18 cellular contexts compared by ENCODE assay signal in the genomic region with DNA sequence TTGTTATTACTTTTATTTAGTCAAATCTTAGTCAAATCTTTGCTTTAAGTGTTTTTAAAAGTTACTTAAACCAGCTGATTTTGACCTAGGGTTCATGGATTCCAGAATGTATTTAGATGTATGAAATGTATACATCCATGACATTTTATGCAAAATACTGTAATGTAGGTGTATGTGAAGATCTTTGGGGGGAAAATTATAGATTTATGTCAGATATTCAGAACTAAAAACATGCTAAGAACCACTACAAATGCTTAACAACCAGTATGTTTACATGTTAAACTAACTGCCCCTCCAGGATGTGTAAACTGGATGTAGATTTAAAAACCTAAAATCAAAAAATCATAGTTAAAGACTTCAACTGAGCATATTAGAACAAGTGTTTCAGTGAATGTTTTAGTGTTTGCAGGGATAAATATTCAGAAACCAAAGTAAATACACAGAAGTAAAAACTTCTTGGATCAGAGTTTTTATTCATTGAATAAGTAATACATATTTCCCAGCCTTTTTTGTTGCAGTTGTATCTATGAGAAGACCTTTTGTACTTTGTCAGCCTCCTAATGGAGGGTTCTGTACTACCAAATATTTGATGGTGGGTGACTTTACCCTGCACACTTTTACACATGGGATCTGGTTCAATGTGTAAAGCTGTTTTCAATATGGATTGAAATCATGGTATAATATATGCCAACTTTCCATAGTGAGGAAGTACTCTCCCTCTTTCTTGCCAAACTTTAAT. TPM values are rescaled to one million over a fixed set of nuclear protein-coding genes. Genes with fewer than 3 reads are reported as not detected.
DNase-seq lines count a peak whose midpoint lies in the region; ATAC-seq, FAIRE-seq and TF ChIP-seq lines count a peak whose summit lies in the region.
"Had no signal": no experiment of that assay in that cellular context is flagged by ENCODE, and none has a peak within 500 bp of the region (broad histone marks: within the 10 kb centered on the region; RNA-seq: fewer than 3 reads in every experiment).

No MANE protein-coding gene starts in this region.

- no peak for ATAC-seq in HepG2
- ATAC-seq in gastrocnemius medialis, result no peak
- no peak for ATAC-seq in HG03354 (IDR thresholded peaks at IDR 0.05; ENCODE audit: poor library complexity, severe bottlenecking, unreplicated experiment)
- ATAC-seq in HG02798 (IDR thresholded peaks at IDR 0.05; ENCODE audit: poor library complexity, unreplicated experiment), result no peak
- ATAC-seq: activated CD8-positive, alpha-beta T cell treated with anti-CD3 and anti-CD28 coated beads for 36 hours had no signal

- in situ Hi-C loops in HepG2 (cut with HindIII; ENCODE audit: extremely low pct_ligation_motif_present, low pct_unique_long_range_greater_than_20kb), result no loop called here
- in situ Hi-C loops in gastrocnemius medialis (cut with MboI; ENCODE audit: low sequenced_read_pairs in 4 of 4), result loop anchor here in 2 of 4 donors (5.0 to 10.0 kb wide), 2 partner anchors 82 to 90 kb away; no protein-coding TSS in a partner anchor

- no peaks in the 10 kb centered on the region for H3K27me3 ChIP-seq in liver (ENCODE audit: control insufficient read depth in 4 of 4, insufficient read depth in 4 of 4, low read length in 3 of 4)
- H3K27me3 ChIP-seq in HepG2 (ENCODE audit: control insufficient read depth in 1 of 2, insufficient read depth in 2 of 2, low read length in 2 of 2), result peaks cover 0 to 14% of the 10 kb centered on the region in 2 experiments; a peak in 3 of 5 replicates
- no peaks in the 10 kb centered on the region for H3K27me3 ChIP-seq in gastrocnemius medialis

- TF ChIP-seq EP300 in HepG2 (IDR thresholded peaks at IDR 0.05; ENCODE audit: low read depth in 2 of 2, low read length in 2 of 2) (no peak), HepG2 (CRISPR knock-in tag; IDR thresholded peaks at IDR 0.05; ENCODE audit: borderline replicate concordance) (no peak)

- no peaks in the 10 kb centered on the region for H3K9me3 ChIP-seq in liver (ENCODE audit: control insufficient read depth in 4 of 4, low read length in 3 of 4)
- no peaks in the 10 kb centered on the region for H3K9me3 ChIP-seq in HepG2 (ENCODE audit: low read length)
- H3K9me3 ChIP-seq in gastrocnemius medialis, result no peaks in the 10 kb centered on the region
- H3K9me3 ChIP-seq: esophagus squamous epithelium had no signal

- H3K4me3 ChIP-seq in liver (ENCODE audit: low read depth in 1 of 3, low read length in 3 of 3), result no peak overlapping the region
- no peak overlapping the region for H3K4me3 ChIP-seq in HepG2 (replicated peaks in 1 of 3; ENCODE audit: insufficient read depth in 1 of 3, low read depth in 2 of 3, low read length in 3 of 3)
- peak overlapping the region; percentile 65 for H3K4me3 ChIP-seq in fibroblast of villous mesenchyme (ENCODE audit: low read depth, low read length)
- peak overlapping the region; percentile 65 to 72 (median 66) for H3K4me3 ChIP-seq in gastrocnemius medialis

- H3K79me2 ChIP-seq in HepG2 (ENCODE audit: insufficient read depth, low read length), result no peaks in the 10 kb centered on the region
- H3K79me2 ChIP-seq: parathyroid adenoma had no signal

- CTCF ChIA-PET in HepG2 (lab: Yijun Ruan, JAX; ENCODE audit: low intra/inter-chr PET ratio, low total read pairs), result no interaction called here

- BruUV-seq in HepG2 (replicated peaks; lab: Mats Ljungman, UMichigan), result no TSS peak

- no peaks in the 10 kb centered on the region for H4K20me1 ChIP-seq in HepG2 (ENCODE audit: insufficient read depth, low read length)

- H3K9ac ChIP-seq in liver (ENCODE audit: low read depth in 1 of 2, low read length in 2 of 2) (peak overlapping the region; percentile 74 to 97), HepG2 (ENCODE audit: insufficient read depth, low read depth, low read length) (no peak overlapping the region)
- H3K9ac ChIP-seq: parathyroid adenoma had no signal

- TF ChIP-seq POLR2A in HepG2 (IDR thresholded peaks at IDR 0.05; ENCODE audit: insufficient read depth in 1 of 2, low read depth in 2 of 2, low read length in 2 of 2), result no peak
- TF ChIP-seq POLR2A in gastrocnemius medialis (IDR thresholded peaks at IDR 0.05), result no peak

- FAIRE-seq in HepG2 (lab: Jason Lieb, UNC), result no peak
- FAIRE-seq: GM18507, TTC549 had no signal

- H3K36me3 ChIP-seq in liver (ENCODE audit: control insufficient read depth in 4 of 4, insufficient read depth in 3 of 4, low read depth in 1 of 4, low read length in 3 of 4), result peaks cover 0 to 2% (median 0%) of the 10 kb centered on the region in 4 donors
- H3K36me3 ChIP-seq in HepG2 (replicated peaks in 1 of 2; ENCODE audit: control insufficient read depth in 1 of 2, insufficient read depth in 2 of 2, low read length in 2 of 2), result no peaks in the 10 kb centered on the region
- no peaks in the 10 kb centered on the region for H3K36me3 ChIP-seq in gastrocnemius medialis
- H3K36me3 ChIP-seq: esophagus squamous epithelium had no signal

- TF ChIP-seq CTCF in liver (IDR thresholded peaks at IDR 0.05; ENCODE audit: low read depth, low read length, missing input control) (no peak), HepG2 (CRISPR knock-in tag; IDR thresholded peaks at IDR 0.05) (no peak), fibroblast of villous mesenchyme (IDR thresholded peaks at IDR 0.05; ENCODE audit: insufficient read depth, low read depth, low read length) (no peak), gastrocnemius medialis (IDR thresholded peaks at IDR 0.05 in 4 of 5, conservative IDR thresholded peaks at IDR 0.05 in 1 of 5) (no peak)

- peaks cover 0 to 41% (median 19%) of the 10 kb centered on the region in 4 donors for H3K4me1 ChIP-seq in liver (ENCODE audit: control insufficient read depth in 4 of 4, insufficient read depth in 4 of 4, low read length in 3 of 4)
- H3K4me1 ChIP-seq in HepG2 (ENCODE audit: insufficient read depth, low read length), result peaks cover 21% of the 10 kb centered on the region
- H3K4me1 ChIP-seq in gastrocnemius medialis, result peaks cover 43 to 57% of the 10 kb centered on the region in 2 donors
- H3K4me1 ChIP-seq: parathyroid adenoma had no signal

- intact Hi-C loops in HepG2 (cut with micrococcal nuclease; ENCODE audit: unreplicated experiment), result no loop called here
- intact Hi-C loops in gastrocnemius medialis (cut with DNase I; ENCODE audit: low total_unique reads), result loop anchor here (10.0 kb wide), 1 partner anchor 202 kb away; no protein-coding TSS in a partner anchor

- DNase-seq in HepG2 (ENCODE audit: low spot score) (no peak), fibroblast of villous mesenchyme (ENCODE audit: low read depth) (no peak), gastrocnemius medialis (no peak), hypothalamus (lab: John Stamatoyannopoulos, UW) (no peak), NCI-H748 (lab: John Stamatoyannopoulos, UW; ENCODE audit: unreplicated experiment) (no peak)
- DNase-seq: activated CD8-positive, alpha-beta T cell treated with anti-CD3 and anti-CD28 coated beads for 36 hours; amygdala; dermis blood vessel endothelial cell; esophagus squamous epithelium; mesendoderm; NCI-H1092; SHP77 treated with DMSO at 0.1 percent for 48 hours had no signal

- H3K27ac ChIP-seq in liver (ENCODE audit: low read depth in 1 of 2, low read length in 2 of 2) (peak overlapping the region; percentile 19 to 41), HepG2 (ENCODE audit: extremely low read length, insufficient read depth, low read length) (no peak overlapping the region), gastrocnemius medialis (peak overlapping the region; percentile 91 to 98 (median 94))
- H3K27ac ChIP-seq: parathyroid adenoma had no signal

- no peak overlapping the region for H3K4me2 ChIP-seq in HepG2 (ENCODE audit: low read depth, low read length)

- H2AFZ ChIP-seq in HepG2 (ENCODE audit: low read length), result no peak overlapping the region
- H2AFZ ChIP-seq: parathyroid adenoma had no signal

- TF ChIP-seq RAD21 in liver (IDR thresholded peaks at IDR 0.05), result no peak
- no peak for TF ChIP-seq RAD21 in HepG2 (CRISPR knock-in tag; IDR thresholded peaks at IDR 0.05)

- POLR2A ChIA-PET in HepG2 (lab: Yijun Ruan, JAX), result no interaction called here

RNA-seq across cellular contexts. Expression of gene CPED1, which starts 3.9 kb away (rescaled TPM):
- 10 to 100 TPM in 1 of 2 donors, 1 to 10 TPM in 1; 8.5 to 58.0 TPM for total RNA-seq in liver
- polyA plus RNA-seq in liver, result 10 to 100 TPM; 11.1 to 18.1 TPM
- total RNA-seq in HepG2 (2016; rRNA removed; fragmentation: Illumina TruSeq; extraction: Trizol), result 27.0 and 41.6 TPM in 2 replicates
- 19.1 and 22.1 TPM in 2 replicates for total RNA-seq in HepG2 (2016; cell fraction: cytosol; rRNA removed; fragmentation: Illumina TruSeq; extraction: Trizol; ENCODE audit: low read depth)
- total RNA-seq in HepG2 (2016; cell fraction: insoluble cytoplasmic fraction; rRNA removed; fragmentation: Illumina TruSeq; extraction: Trizol), result 26.8 and 37.9 TPM in 2 replicates
- 42.6 and 47.7 TPM in 2 replicates for total RNA-seq in HepG2 (2016; cell fraction: membrane; rRNA removed; fragmentation: Illumina TruSeq; extraction: Trizol)
- total RNA-seq in HepG2 (2016; cell fraction: nucleus; rRNA removed; fragmentation: Illumina TruSeq; extraction: Trizol), result 34.0 and 36.3 TPM in 2 replicates
- 8.1 and 11.5 TPM in 2 replicates for polyA plus RNA-seq in HepG2 (2011; rRNA removed)
- 5.7 and 8.0 TPM in 2 replicates for polyA plus RNA-seq in HepG2 (2011; cell fraction: cytosol; rRNA removed)
- polyA plus RNA-seq in HepG2 (2011; cell fraction: nucleus; rRNA removed), result 4.5 and 5.1 TPM in 2 replicates
- polyA plus RNA-seq in HepG2 (2012), result 8.0 and 9.2 TPM in 2 replicates
- 13.3 and 13.8 TPM in 2 replicates for polyA plus RNA-seq in HepG2 (2016; cell fraction: cytosol; fragmentation: Illumina TruSeq; extraction: Trizol; ENCODE audit: low read depth)
- polyA plus RNA-seq in HepG2 (2016; cell fraction: insoluble cytoplasmic fraction; fragmentation: Illumina TruSeq; extraction: Trizol; ENCODE audit: low read depth), result 25.0 and 25.2 TPM in 2 replicates
- 25.4 and 27.2 TPM in 2 replicates for polyA plus RNA-seq in HepG2 (2016; cell fraction: membrane; fragmentation: Illumina TruSeq; extraction: Trizol; ENCODE audit: low read depth)
- 12.7 and 13.4 TPM in 2 replicates for polyA plus RNA-seq in HepG2 (2016; cell fraction: nucleus; fragmentation: Illumina TruSeq; extraction: Trizol; ENCODE audit: insufficient read depth, low read depth)
- polyA minus RNA-seq in HepG2 (2011; rRNA and poly(A)+ RNA removed; ENCODE audit: low replicate concordance), result 2.6 and 9.2 TPM in 2 replicates
- polyA minus RNA-seq in HepG2 (2011; cell fraction: cytosol; rRNA and poly(A)+ RNA removed), result 6.2 and 8.8 TPM in 2 replicates
- polyA minus RNA-seq in HepG2 (2011; cell fraction: nucleus; rRNA and poly(A)+ RNA removed), result 22.3 and 31.6 TPM in 2 replicates
- total RNA-seq in fibroblast of villous mesenchyme, result 95.9 and 106 TPM in 2 replicates
- 10 to 100 TPM in 3 of 4 donors, 1 to 10 TPM in 1; 4.8 to 35.5 (median 34.1) TPM for total RNA-seq in gastrocnemius medialis
- total RNA-seq: activated CD8-positive, alpha-beta T cell treated with anti-CD3 and anti-CD28 coated beads for 36 hours had no signal

RNA-seq across cellular contexts. Expression of gene ING3, which starts 41.9 kb away (rescaled TPM):
- 10 to 100 TPM in 1 of 2 donors, 1 to 10 TPM in 1; 10.0 to 14.0 TPM for total RNA-seq in liver
- polyA plus RNA-seq in liver, result 10 to 100 TPM in 1 of 2 donors, 1 to 10 TPM in 1; 3.8 to 11.9 TPM
- total RNA-seq in HepG2 (2016; rRNA removed; fragmentation: Illumina TruSeq; extraction: Trizol), result 12.8 and 17.3 TPM in 2 replicates
- 5.4 and 5.6 TPM in 2 replicates for total RNA-seq in HepG2 (2016; cell fraction: cytosol; rRNA removed; fragmentation: Illumina TruSeq; extraction: Trizol; ENCODE audit: low read depth)
- 12.3 and 17.5 TPM in 2 replicates for total RNA-seq in HepG2 (2016; cell fraction: insoluble cytoplasmic fraction; rRNA removed; fragmentation: Illumina TruSeq; extraction: Trizol)
- 9.2 and 10.4 TPM in 2 replicates for total RNA-seq in HepG2 (2016; cell fraction: membrane; rRNA removed; fragmentation: Illumina TruSeq; extraction: Trizol)
- total RNA-seq in HepG2 (2016; cell fraction: nucleus; rRNA removed; fragmentation: Illumina TruSeq; extraction: Trizol), result 17.5 and 19.0 TPM in 2 replicates
- polyA plus RNA-seq in HepG2 (2011; rRNA removed), result 4.8 and 6.9 TPM in 2 replicates
- polyA plus RNA-seq in HepG2 (2011; cell fraction: cytosol; rRNA removed), result 1.9 and 3.0 TPM in 2 replicates
- polyA plus RNA-seq in HepG2 (2011; cell fraction: nucleus; rRNA removed), result 5.0 and 7.6 TPM in 2 replicates
- polyA plus RNA-seq in HepG2 (2012), result 4.6 and 5.4 TPM in 2 replicates
- polyA plus RNA-seq in HepG2 (2016; cell fraction: cytosol; fragmentation: Illumina TruSeq; extraction: Trizol; ENCODE audit: low read depth), result 1.8 and 2.0 TPM in 2 replicates
- polyA plus RNA-seq in HepG2 (2016; cell fraction: insoluble cytoplasmic fraction; fragmentation: Illumina TruSeq; extraction: Trizol; ENCODE audit: low read depth), result 14.2 and 14.8 TPM in 2 replicates
- polyA plus RNA-seq in HepG2 (2016; cell fraction: membrane; fragmentation: Illumina TruSeq; extraction: Trizol; ENCODE audit: low read depth), result 2.5 and 3.9 TPM in 2 replicates
- polyA plus RNA-seq in HepG2 (2016; cell fraction: nucleus; fragmentation: Illumina TruSeq; extraction: Trizol; ENCODE audit: insufficient read depth, low read depth), result 23.1 and 23.8 TPM in 2 replicates
- 3.6 and 5.1 TPM in 2 replicates for polyA minus RNA-seq in HepG2 (2011; rRNA and poly(A)+ RNA removed; ENCODE audit: low replicate concordance)
- 1.4 and 3.0 TPM in 2 replicates for polyA minus RNA-seq in HepG2 (2011; cell fraction: cytosol; rRNA and poly(A)+ RNA removed)
- 31.2 and 43.5 TPM in 2 replicates for polyA minus RNA-seq in HepG2 (2011; cell fraction: nucleus; rRNA and poly(A)+ RNA removed)
- total RNA-seq in fibroblast of villous mesenchyme, result 11.9 and 21.2 TPM in 2 replicates
- total RNA-seq in gastrocnemius medialis, result 1 to 10 TPM; 5.8 to 9.9 (median 6.7) TPM

Comparison
In these comparisons a context has a peak if more than half of its experiments do, and no peak if none do; other contexts are left out.
1. H3K4me3 ChIP-seq: peak in fibroblast of villous mesenchyme (single experiment) and gastrocnemius medialis (4 of 4); none in liver (0 of 3) and HepG2 (0 of 3).